Comparison of ENCODE assay signal across 10 cellular contexts in genomic region chr1:155012760-155013602, GRCh38. TPM values are rescaled to one million over a fixed set of nuclear protein-coding genes. Genes with fewer than 3 reads are reported as not detected.
A peak's percentile ranks its signal among the peaks of the same experiment; 100 is the strongest.
DNase-seq lines count a peak whose midpoint lies in the region; ATAC-seq and TF ChIP-seq lines count a peak whose summit lies in the region.
"Had no signal": no experiment of that assay in that cellular context is flagged by ENCODE, and none has a peak within 500 bp of the region (broad histone marks: within the 10 kb centered on the region; RNA-seq: fewer than 3 reads in every experiment).

No MANE protein-coding gene starts in this region.

- POLR2A ChIA-PET in CD8-positive, alpha-beta memory T cell (lab: Charles Lee) = no interaction called here
- POLR2A ChIA-PET in PC-9 (lab: Charles Lee; ENCODE audit: unreplicated experiment) = no interaction called here

- no peaks in the 10 kb centered on the region for H3K9me3 ChIP-seq in CD8-positive, alpha-beta memory T cell (ENCODE audit: low read length)
- H3K9me3 ChIP-seq in effector memory CD4-positive, alpha-beta T cell (ENCODE audit: control insufficient read depth, low read length) = no peaks in the 10 kb centered on the region
- no peaks in the 10 kb centered on the region for H3K9me3 ChIP-seq in PC-9 (ENCODE audit: insufficient read depth, low read depth)

- H3K4me1 Mint-ChIP-seq in CD8-positive, alpha-beta memory T cell = peaks cover 60 to 88% (median 72%) of the 10 kb centered on the region in 3 donors
- peaks cover 5% of the 10 kb centered on the region for H3K4me1 Mint-ChIP-seq in progenitor cell of endocrine pancreas (ENCODE audit: low read depth)

- no TSS peak for BruUV-seq in PC-9 (replicated peaks; lab: Mats Ljungman, UMichigan)

- intact Hi-C loops in PC-9 (cut with micrococcal nuclease; ENCODE audit: unreplicated experiment) = no loop called here

- no peaks in the 10 kb centered on the region for H3K27me3 ChIP-seq in CD8-positive, alpha-beta memory T cell (ENCODE audit: insufficient read depth, low read length, poor library complexity, severe bottlenecking)
- H3K27me3 ChIP-seq in effector memory CD4-positive, alpha-beta T cell (replicated peaks; ENCODE audit: control insufficient read depth, insufficient read depth, low read length, poor library complexity, severe bottlenecking) = no peaks in the 10 kb centered on the region
- H3K27me3 ChIP-seq in PC-9 (ENCODE audit: insufficient read depth, low read depth) = no peaks in the 10 kb centered on the region

- peaks cover 37% of the 10 kb centered on the region for H3F3A ChIP-seq in PC-9 (ENCODE audit: insufficient read depth, low read depth)

- peak overlapping the region; percentile 19 to 80 (median 33) for H3K4me3 Mint-ChIP-seq in CD8-positive, alpha-beta memory T cell
- no peak overlapping the region for H3K4me3 Mint-ChIP-seq in progenitor cell of endocrine pancreas (ENCODE audit: low read depth)
- H3K4me3 Mint-ChIP-seq: nephron progenitor cell had no signal

- CTCF ChIA-PET in CD8-positive, alpha-beta memory T cell (lab: Charles Lee) = interaction anchor here (0.8 to 16.7 kb wide), 7 partner anchors 14 to 61 kb away, joined by 3 to 207 read pairs (median 3); partner anchors contain the start of genes CKS1B, FLAD1, LENEP and PBXIP1
- CTCF ChIA-PET in PC-9 (lab: Charles Lee) = no interaction called here

- H3K4me1 ChIP-seq in CD8-positive, alpha-beta memory T cell (ENCODE audit: insufficient read depth, low read length) = peaks cover 88% of the 10 kb centered on the region
- peaks cover 89% of the 10 kb centered on the region for H3K4me1 ChIP-seq in effector memory CD4-positive, alpha-beta T cell (ENCODE audit: control insufficient read depth, insufficient read depth, low read length, poor library complexity, severe bottlenecking)
- peaks cover 14% of the 10 kb centered on the region for H3K4me1 ChIP-seq in PC-9 (replicated peaks; ENCODE audit: insufficient read depth)

- H3K27me3 Mint-ChIP-seq in CD8-positive, alpha-beta memory T cell = no peaks in the 10 kb centered on the region
- H3K27me3 Mint-ChIP-seq in progenitor cell of endocrine pancreas = no peaks in the 10 kb centered on the region

- TF ChIP-seq CTCF in progenitor cell of endocrine pancreas (IDR thresholded peaks at IDR 0.05; ENCODE audit: unreplicated experiment) (no peak), PC-9 (conservative IDR thresholded peaks at IDR 0.05) (no peak)

- peaks cover 36% of the 10 kb centered on the region for H4K20me1 ChIP-seq in PC-9 (ENCODE audit: insufficient read depth)

- no peak overlapping the region for H2AFZ ChIP-seq in PC-9

- H3K4me3 ChIP-seq in CD8-positive, alpha-beta memory T cell (ENCODE audit: low read length) = peak overlapping the region; percentile 51
- H3K4me3 ChIP-seq in effector memory CD4-positive, alpha-beta T cell (ENCODE audit: insufficient read depth, low read depth, low read length, poor library complexity, severe bottlenecking) = peak overlapping the region; percentile 56
- no peak overlapping the region for H3K4me3 ChIP-seq in PC-9

- peaks cover 12% of the 10 kb centered on the region for H3K79me2 ChIP-seq in PC-9 (ENCODE audit: low read depth)

- no peak for ATAC-seq in GM21447 (IDR thresholded peaks at IDR 0.05; ENCODE audit: unreplicated experiment)

- peaks cover 0 to 13% (median 0%) of the 10 kb centered on the region in 3 donors for H3K36me3 Mint-ChIP-seq in CD8-positive, alpha-beta memory T cell
- H3K36me3 Mint-ChIP-seq in progenitor cell of endocrine pancreas (ENCODE audit: insufficient read depth) = peaks cover 3% of the 10 kb centered on the region

- H3K36me3 ChIP-seq in CD8-positive, alpha-beta memory T cell (ENCODE audit: insufficient read depth, low read length) = peaks cover 12% of the 10 kb centered on the region
- H3K36me3 ChIP-seq in effector memory CD4-positive, alpha-beta T cell (ENCODE audit: control insufficient read depth, insufficient read depth, low read length) = peaks cover 20% of the 10 kb centered on the region
- no peaks in the 10 kb centered on the region for H3K36me3 ChIP-seq in PC-9 (ENCODE audit: low read depth)

- no peak for DNase-seq in CD8-positive, alpha-beta memory T cell
- peak; percentile 71 for DNase-seq in OCI-M1 (lab: John Stamatoyannopoulos, UW)
- DNase-seq in effector memory CD4-positive, alpha-beta T cell = no peak
- DNase-seq in progenitor cell of endocrine pancreas (ENCODE audit: low spot score, unreplicated experiment) = no peak
- DNase-seq in PC-9 = no peak
- no peak for DNase-seq in NCI-H526 (lab: John Stamatoyannopoulos, UW)
- DNase-seq in NCI-H1436 (lab: John Stamatoyannopoulos, UW) = no peak
- DNase-seq: activated gamma-delta T cell had no signal

- H3K4me2 ChIP-seq in PC-9 = no peak overlapping the region

- no peaks in the 10 kb centered on the region for H3K9me3 Mint-ChIP-seq in CD8-positive, alpha-beta memory T cell
- H3K9me3 Mint-ChIP-seq in progenitor cell of endocrine pancreas (ENCODE audit: low read depth) = no peaks in the 10 kb centered on the region
- H3K9me3 Mint-ChIP-seq: nephron progenitor cell had no signal

- no peak overlapping the region for H3K27ac ChIP-seq in CD8-positive, alpha-beta memory T cell (ENCODE audit: low read depth, low read length)
- H3K27ac ChIP-seq in effector memory CD4-positive, alpha-beta T cell (ENCODE audit: insufficient read depth, low read length, poor library complexity, severe bottlenecking) = peak overlapping the region; percentile 77
- H3K27ac ChIP-seq in PC-9 = no peak overlapping the region

- no peaks in the 10 kb centered on the region for H3K9me2 ChIP-seq in PC-9 (ENCODE audit: insufficient read depth)

- peak overlapping the region; percentile 69 to 93 (median 84) for H3K27ac Mint-ChIP-seq in CD8-positive, alpha-beta memory T cell
- peak overlapping the region; percentile 42 for H3K27ac Mint-ChIP-seq in progenitor cell of endocrine pancreas
- H3K27ac Mint-ChIP-seq: nephron progenitor cell had no signal

RNA-seq across cellular contexts. Expression of gene ZBTB7B, which starts 10.4 kb away (rescaled TPM):
- 10 to 100 TPM; 33.2 to 34.7 TPM for total RNA-seq in CD8-positive, alpha-beta memory T cell
- 3.3 TPM for polyA plus RNA-seq in CD8-positive, alpha-beta memory T cell
- 28.9 and 29.9 TPM in 2 replicates for total RNA-seq in progenitor cell of endocrine pancreas
- 38.6 and 44.1 TPM in 2 replicates for total RNA-seq in PC-9 (2021)

RNA-seq across cellular contexts. Expression of gene LENEP, which starts 19.6 kb away (rescaled TPM):
- under 1 TPM; 0.62 to 0.72 TPM for total RNA-seq in CD8-positive, alpha-beta memory T cell
- not detected for polyA plus RNA-seq in CD8-positive, alpha-beta memory T cell
- total RNA-seq in progenitor cell of endocrine pancreas = 0.84 TPM in 2 replicates
- total RNA-seq in PC-9 (2021) = 1.2 and 1.3 TPM in 2 replicates

RNA-seq across cellular contexts. Expression of gene DCST2, which starts 20.6 kb away (rescaled TPM):
- total RNA-seq in CD8-positive, alpha-beta memory T cell = under 1 TPM; 0.09 to 0.16 TPM
- not detected for polyA plus RNA-seq in CD8-positive, alpha-beta memory T cell
- total RNA-seq in progenitor cell of endocrine pancreas (2.2 TPM in 2 replicates), PC-9 (2021) (4.4 and 4.7 TPM in 2 replicates)

RNA-seq across cellular contexts. Expression of gene DCST1, which starts 20.6 kb away (rescaled TPM):
- not detected for total RNA-seq in CD8-positive, alpha-beta memory T cell
- polyA plus RNA-seq in CD8-positive, alpha-beta memory T cell = not detected
- total RNA-seq in progenitor cell of endocrine pancreas (not detected in 2 replicates), PC-9 (2021) (0.22 and 0.43 TPM in 2 replicates)

RNA-seq across cellular contexts. Expression of gene FLAD1, which starts 29.8 kb away (rescaled TPM):
- total RNA-seq in CD8-positive, alpha-beta memory T cell = 10 to 100 TPM; 73.7 to 76.3 TPM
- 51.2 TPM for polyA plus RNA-seq in CD8-positive, alpha-beta memory T cell
- total RNA-seq in progenitor cell of endocrine pancreas (53.7 and 55.9 TPM in 2 replicates), PC-9 (2021) (47.9 and 54.2 TPM in 2 replicates)
